ENCODE assay signal across 31 cellular contexts in the genomic region with DNA sequence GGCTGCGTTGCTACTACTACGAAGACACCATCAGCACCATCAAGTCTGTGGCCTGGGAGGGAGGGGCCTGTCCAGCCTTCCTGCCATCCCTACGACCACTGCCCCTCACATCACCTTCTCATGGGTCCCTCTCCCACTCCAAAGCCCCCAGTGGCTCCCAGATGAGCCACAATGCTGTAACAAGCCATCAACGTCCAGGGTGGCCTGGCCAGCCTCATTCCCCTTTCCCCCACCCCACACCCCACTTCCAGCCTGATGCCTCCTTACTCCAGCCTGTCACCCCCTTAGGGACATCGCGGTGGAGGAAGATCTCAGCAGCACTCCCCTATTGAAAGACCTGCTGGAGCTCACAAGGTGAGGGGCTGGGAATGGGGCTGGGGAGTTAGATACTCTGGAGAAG. TPM values are rescaled to one million over a fixed set of nuclear protein-coding genes. Genes with fewer than 3 reads are reported as not detected.
"Had no signal": no experiment of that assay in that cellular context is flagged by ENCODE, and none has a peak within 500 bp of the region (broad histone marks: within the 10 kb centered on the region; RNA-seq: fewer than 3 reads in every experiment).

No MANE protein-coding gene starts in this region.

- H3K4me3 Mint-ChIP-seq: activated CD4-positive, alpha-beta T cell treated with anti-CD3 and anti-CD28 coated beads, Interleukin-2, amount 10 ng/mL, durations not matched to agents 7 days and 5 days; activated naive CD4-positive, alpha-beta T cell treated with anti-CD3 and anti-CD28 coated beads, Interleukin-2, amount 50 U/mL, for 24 hours; activated T-cell treated with anti-CD3 and anti-CD28 coated beads, Interleukin-2, amount 50 U/mL, for 4 hours; brain; nephron; stimulated activated naive CD8-positive, alpha-beta T cell treated with anti-CD3 and anti-CD28 coated beads, Interleukin-15, amount 100 ng/mL, for 72 hours; T-cell had no signal

- H3K4me1 Mint-ChIP-seq: brain, nephron had no signal

- H3K9me3 ChIP-seq: ascending aorta, colonic mucosa, gastrocnemius medialis, left lung, lower lobe of right lung, pancreas, prostate gland, upper lobe of left lung had no signal

- FAIRE-seq: islet of Langerhans, pancreas had no signal

- H3K36me3 ChIP-seq: ascending aorta, cardiac muscle cell, colonic mucosa, gastrocnemius medialis, pancreas, prostate gland had no signal

- H3K27me3 Mint-ChIP-seq: activated CD4-positive, alpha-beta T cell treated with anti-CD3 and anti-CD28 coated beads, Interleukin-2, amount 10 ng/mL, durations not matched to agents 7 days and 5 days; activated naive CD4-positive, alpha-beta T cell treated with anti-CD3 and anti-CD28 coated beads, Interleukin-2, amount 50 U/mL, for 24 hours had no signal

- H3K27ac Mint-ChIP-seq: activated CD4-positive, alpha-beta T cell treated with anti-CD3 and anti-CD28 coated beads, Interleukin-2, amount 10 ng/mL, durations not matched to agents 7 days and 5 days; activated naive CD4-positive, alpha-beta T cell treated with anti-CD3 and anti-CD28 coated beads, Interleukin-2, amount 50 U/mL, for 24 hours; activated T-helper 2 cell treated with anti-CD3 and anti-CD28 coated beads, Interferon-gamma antibody, Interleukin-2, Interleukin-4, amounts not matched to agents 10 μg/mL and 5 μg/mL and 100 μg/mL, durations not matched to agents 14 hours and 24 hours and 36 hours; brain; nephron had no signal

- H3K36me3 Mint-ChIP-seq: activated naive CD4-positive, alpha-beta T cell treated with anti-CD3 and anti-CD28 coated beads, Interleukin-2, amount 50 U/mL, for 24 hours; brain had no signal

- H3K4me3 ChIP-seq: ascending aorta, cardiac muscle cell, colonic mucosa, dorsolateral prefrontal cortex, gastrocnemius medialis, left lung, lower lobe of right lung, pancreas, prostate gland, skin epidermis, upper lobe of left lung had no signal

- DNase-seq: activated CD4-positive, alpha-beta T cell treated with anti-CD3 and anti-CD28 coated beads, Interleukin-2, amount 10 ng/mL, durations not matched to agents 7 days and 5 days; activated T-cell treated with anti-CD3 and anti-CD28 coated beads, Interleukin-2, amount 50 U/mL, for 4 hours; cerebellar nuclear complex; colonic mucosa; dorsolateral prefrontal cortex; effector memory CD4-positive, alpha-beta T cell; erythroblast; gastrocnemius medialis; glutamatergic neuron; left lung; lower lobe of right lung; mesenchymal stem cell; nucleus accumbens; pancreas; retina; stimulated activated CD4-positive, alpha-beta T cell treated with anti-CD3 and anti-CD28 coated beads, Interleukin-12 subunit alpha, Interleukin-12 subunit beta, amount 100 ng/mL, for 4 hours; stimulated activated CD4-positive, alpha-beta T cell treated with anti-CD3 and anti-CD28 coated beads, Interleukin-4, amount 100 ng/mL, for 1 hour; stimulated activated naive CD8-positive, alpha-beta T cell treated with anti-CD3 and anti-CD28 coated beads, Interleukin-15, amount 100 ng/mL, for 72 hours; substantia nigra; T-cell; upper lobe of left lung had no signal

- H3K27me3 ChIP-seq: ascending aorta, colonic mucosa, left lung, pancreas, upper lobe of left lung had no signal

- H3K9me3 Mint-ChIP-seq: activated naive CD4-positive, alpha-beta T cell treated with anti-CD3 and anti-CD28 coated beads, Interleukin-2, amount 50 U/mL, for 24 hours had no signal

RNA-seq across cellular contexts. Expression of gene NCF4, which starts 14.9 kb away (rescaled TPM):
- total RNA-seq: cardiac muscle cell had no signal
- polyA plus RNA-seq: cardiac muscle cell had no signal

RNA-seq across cellular contexts. Expression of gene CSF2RB, which starts 37.7 kb away (rescaled TPM):
- polyA plus RNA-seq: cardiac muscle cell had no signal

RNA-seq across cellular contexts. Expression of gene PVALB, which starts 58.9 kb away (rescaled TPM):
- total RNA-seq: activated CD4-positive, alpha-beta T cell treated with anti-CD3 and anti-CD28 coated beads, Interleukin-2, amount 10 ng/mL, durations not matched to agents 7 days and 5 days; activated T-cell treated with anti-CD3 and anti-CD28 coated beads, Interleukin-2, amount 50 U/mL, for 4 hours; activated T-helper 2 cell treated with anti-CD3 and anti-CD28 coated beads, Interferon-gamma antibody, Interleukin-2, Interleukin-4, amounts not matched to agents 10 μg/mL and 5 μg/mL and 100 μg/mL, durations not matched to agents 14 hours and 24 hours and 36 hours; ascending aorta; cardiac muscle cell; colonic mucosa; pancreas; sciatic nerve; T-cell had no signal
- polyA plus RNA-seq: cardiac muscle cell had no signal
